Comparison of ENCODE assay signal across 8 cellular contexts in the genomic region with DNA sequence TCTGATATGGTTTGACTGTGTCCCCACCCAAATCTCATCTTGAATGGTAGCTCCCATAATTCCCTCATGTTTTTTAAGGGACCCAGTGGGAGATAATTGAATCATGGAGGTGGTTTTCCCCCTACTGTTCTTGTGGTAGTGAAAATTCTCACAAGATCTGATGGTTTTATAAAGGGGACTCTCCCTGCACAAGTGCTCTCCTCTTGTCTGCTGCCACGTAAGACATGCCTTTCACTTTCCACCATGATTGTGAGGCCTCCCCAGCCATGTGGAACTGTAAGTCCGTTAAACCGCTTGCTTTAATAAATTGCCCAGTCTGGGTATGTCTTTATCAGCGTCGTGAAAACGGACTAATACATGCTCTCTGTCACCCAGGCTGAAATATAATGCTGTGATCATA.
"Had no signal": no experiment of that assay in that cellular context is flagged by ENCODE, and none has a peak within 500 bp of the region (broad histone marks: within the 10 kb centered on the region; RNA-seq: fewer than 3 reads in every experiment).

No MANE protein-coding gene starts in this region.

- ATAC-seq: GM12878 had no signal

- FAIRE-seq: G401.6, GM12878, GM12891, GM12892, GM18507, GM19239 had no signal

- DNase-seq: GDM1, GF-D8 had no signal

- H3K4me3 ChIP-seq: GM12878 had no signal
